1 cellular context compared by ENCODE assay signal in the genomic region with DNA sequence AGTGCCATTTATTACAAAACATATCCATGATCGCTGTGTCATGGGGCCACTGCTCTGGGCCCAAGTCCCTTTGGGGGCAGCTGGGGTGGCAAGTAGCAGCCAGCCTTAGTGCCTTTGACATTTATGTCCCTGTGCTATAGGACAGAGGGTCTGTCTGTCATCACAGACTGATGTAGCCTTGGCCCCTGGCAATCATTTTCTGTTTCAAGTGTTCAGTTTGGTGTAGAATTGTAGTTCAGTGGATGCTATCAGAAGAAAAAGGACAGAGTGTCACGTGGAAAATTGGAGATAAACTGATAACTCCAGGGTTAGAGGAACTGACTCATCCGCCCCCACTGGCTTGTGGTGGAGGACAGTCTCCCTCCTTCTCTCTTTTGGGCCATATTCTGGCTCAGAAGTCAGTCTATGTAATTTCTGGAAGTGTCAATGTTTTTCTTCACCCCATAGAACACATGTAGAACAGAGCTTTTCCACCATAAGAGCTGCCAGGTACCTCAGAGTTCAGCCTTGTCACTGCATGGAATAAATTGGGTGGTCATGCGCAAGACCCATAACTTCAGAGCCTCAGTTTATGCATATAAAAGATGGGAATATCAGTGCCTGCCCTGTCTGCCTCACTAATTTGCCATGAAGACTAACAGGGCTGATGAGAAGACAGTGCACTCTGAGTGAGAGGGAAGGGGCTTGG.
TF ChIP-seq lines count a peak whose summit lies in the region.

No MANE protein-coding gene starts in this region.

TF ChIP-seq in SK-N-SH, 30 proteins besides CTCF, POLR2A, EP300 and RAD21 (continued from another document):
- 0 out of 2 replicates have a peak, but pooled peaks have one; percentile 3 for TF ChIP-seq PBX3 (IDR thresholded peaks at IDR 0.05)
- TF ChIP-seq, protein P1, sequence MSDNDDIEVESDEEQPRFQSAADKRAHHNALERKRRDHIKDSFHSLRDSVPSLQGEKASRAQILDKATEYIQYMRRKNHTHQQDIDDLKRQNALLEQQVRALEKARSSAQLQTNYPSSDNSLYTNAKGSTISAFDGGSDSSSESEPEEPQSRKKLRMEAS (IDR thresholded peaks at IDR 0.05; ENCODE audit: low read depth), result no peak
- TF ChIP-seq FOXM1 (IDR thresholded peaks at IDR 0.05; ENCODE audit: low read depth), result no peak
- no peak for TF ChIP-seq GATA2 (CRISPR knock-in tag; IDR thresholded peaks at IDR 0.05)
- TF ChIP-seq RCOR1 (IDR thresholded peaks at IDR 0.05; ENCODE audit: low read length), result no peak
- TF ChIP-seq TCF12 (IDR thresholded peaks at IDR 0.05), result peak; percentile 26; the same call in 1 of the 2 replicates
- TF ChIP-seq ELF1 (IDR thresholded peaks at IDR 0.05), result no peak
- TF ChIP-seq POLR2AphosphoS5 (IDR thresholded peaks at IDR 0.05; ENCODE audit: low read depth, low read length), result no peak
- peak; percentile 56; the same call in 1 of the 2 replicates for TF ChIP-seq JUND (IDR thresholded peaks at IDR 0.05)
- TF ChIP-seq EZH2phosphoT487 (IDR thresholded peaks at IDR 0.05; ENCODE audit: borderline replicate concordance, low read depth), result no peak
- TF ChIP-seq SIN3A (IDR thresholded peaks at IDR 0.05; ENCODE audit: borderline replicate concordance, low read depth, low read length), result no peak
- no peak for TF ChIP-seq YY1 (IDR thresholded peaks at IDR 0.05; ENCODE audit: low read depth)
- no peak for TF ChIP-seq MEF2A (IDR thresholded peaks at IDR 0.05; ENCODE audit: borderline replicate concordance, low read depth)
- TF ChIP-seq NRF1 (IDR thresholded peaks at IDR 0.05; ENCODE audit: low read depth, low read length), result no peak
- no peak for TF ChIP-seq SMC3 (IDR thresholded peaks at IDR 0.05; ENCODE audit: low read depth, low read length)
- TF ChIP-seq GABPA (IDR thresholded peaks at IDR 0.05; ENCODE audit: low read depth), result no peak
- TF ChIP-seq TAF1 (IDR thresholded peaks at IDR 0.05; ENCODE audit: borderline replicate concordance, low read depth, low read length), result no peak
- TF ChIP-seq CHD2 (IDR thresholded peaks at IDR 0.05; ENCODE audit: low read length, partially characterized antibody), result no peak
- TF ChIP-seq, protein P2, sequence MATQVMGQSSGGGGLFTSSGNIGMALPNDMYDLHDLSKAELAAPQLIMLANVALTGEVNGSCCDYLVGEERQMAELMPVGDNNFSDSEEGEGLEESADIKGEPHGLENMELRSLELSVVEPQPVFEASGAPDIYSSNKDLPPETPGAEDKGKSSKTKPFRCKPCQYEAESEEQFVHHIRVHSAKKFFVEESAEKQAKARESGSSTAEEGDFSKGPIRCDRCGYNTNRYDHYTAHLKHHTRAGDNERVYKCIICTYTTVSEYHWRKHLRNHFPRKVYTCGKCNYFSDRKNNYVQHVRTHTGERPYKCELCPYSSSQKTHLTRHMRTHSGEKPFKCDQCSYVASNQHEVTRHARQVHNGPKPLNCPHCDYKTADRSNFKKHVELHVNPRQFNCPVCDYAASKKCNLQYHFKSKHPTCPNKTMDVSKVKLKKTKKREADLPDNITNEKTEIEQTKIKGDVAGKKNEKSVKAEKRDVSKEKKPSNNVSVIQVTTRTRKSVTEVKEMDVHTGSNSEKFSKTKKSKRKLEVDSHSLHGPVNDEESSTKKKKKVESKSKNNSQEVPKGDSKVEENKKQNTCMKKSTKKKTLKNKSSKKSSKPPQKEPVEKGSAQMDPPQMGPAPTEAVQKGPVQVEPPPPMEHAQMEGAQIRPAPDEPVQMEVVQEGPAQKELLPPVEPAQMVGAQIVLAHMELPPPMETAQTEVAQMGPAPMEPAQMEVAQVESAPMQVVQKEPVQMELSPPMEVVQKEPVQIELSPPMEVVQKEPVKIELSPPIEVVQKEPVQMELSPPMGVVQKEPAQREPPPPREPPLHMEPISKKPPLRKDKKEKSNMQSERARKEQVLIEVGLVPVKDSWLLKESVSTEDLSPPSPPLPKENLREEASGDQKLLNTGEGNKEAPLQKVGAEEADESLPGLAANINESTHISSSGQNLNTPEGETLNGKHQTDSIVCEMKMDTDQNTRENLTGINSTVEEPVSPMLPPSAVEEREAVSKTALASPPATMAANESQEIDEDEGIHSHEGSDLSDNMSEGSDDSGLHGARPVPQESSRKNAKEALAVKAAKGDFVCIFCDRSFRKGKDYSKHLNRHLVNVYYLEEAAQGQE (IDR thresholded peaks at IDR 0.05; ENCODE audit: low read depth, low read length), result no peak
- TF ChIP-seq RFX5 (IDR thresholded peaks at IDR 0.05; ENCODE audit: low read length), result no peak
- TF ChIP-seq RXRA (IDR thresholded peaks at IDR 0.05; ENCODE audit: borderline replicate concordance, low read depth), result peak; percentile 68; the same call in 1 of the 2 replicates
- TF ChIP-seq TEAD4 (IDR thresholded peaks at IDR 0.05; ENCODE audit: borderline replicate concordance, insufficient read depth), result no peak
- TF ChIP-seq IRF3 (IDR thresholded peaks at IDR 0.05; ENCODE audit: low read depth, low read length), result no peak
- no peak for TF ChIP-seq NFIC (IDR thresholded peaks at IDR 0.05; ENCODE audit: borderline replicate concordance)
- TF ChIP-seq USF2 (IDR thresholded peaks at IDR 0.05; ENCODE audit: borderline replicate concordance, low read depth, low read length), result no peak
- peak; percentile 57; the same call in 1 of the 2 replicates for TF ChIP-seq USF1 (IDR thresholded peaks at IDR 0.05; ENCODE audit: borderline replicate concordance, low read depth)
- TF ChIP-seq FOSL2 (IDR thresholded peaks at IDR 0.05; ENCODE audit: borderline replicate concordance, low read depth), result peak; percentile 25; the same call in 1 of the 2 replicates
